ENCODE assay signal across 25 cellular contexts in genomic region chr12:13061377-13061776, GRCh38. TPM values are rescaled to one million over a fixed set of nuclear protein-coding genes. Genes with fewer than 3 reads are reported as not detected.
A peak's percentile ranks its signal among the peaks of the same experiment; 100 is the strongest.
DNase-seq lines count a peak whose midpoint lies in the region; TF ChIP-seq lines count a peak whose summit lies in the region.
"Had no signal": no experiment of that assay in that cellular context is flagged by ENCODE, and none has a peak within 500 bp of the region (broad histone marks: within the 10 kb centered on the region; RNA-seq: fewer than 3 reads in every experiment).

No MANE protein-coding gene starts in this region.

- H3K4me1 ChIP-seq in endodermal cell (ENCODE audit: control insufficient read depth, insufficient read depth, low read length) (peaks cover 11% of the 10 kb centered on the region), suprapubic skin (no peaks in the 10 kb centered on the region)

- in situ Hi-C loops in SK-MEL-5 (cut with HindIII; ENCODE audit: low pct_unique_long_range_greater_than_20kb, low sequenced_read_pairs), result no loop called here

- no peaks in the 10 kb centered on the region for H3K36me3 ChIP-seq in endodermal cell (ENCODE audit: control insufficient read depth, insufficient read depth, low read length)
- H3K36me3 ChIP-seq in suprapubic skin, result peaks cover 21% of the 10 kb centered on the region

- no peaks in the 10 kb centered on the region for H3K27me3 ChIP-seq in endodermal cell (ENCODE audit: control insufficient read depth, insufficient read depth, low read length, poor library complexity, severe bottlenecking)
- no peaks in the 10 kb centered on the region for H3K27me3 ChIP-seq in suprapubic skin
- H3K27me3 ChIP-seq: BLaER1 treated with 17β-estradiol and CSF1 and Interleukin-3, amounts not matched to agents 10 nM and 100 nM had no signal

- peak; percentile 73 for DNase-seq in CMK (ENCODE audit: low read depth)
- peak; percentile 44 for DNase-seq in SK-MEL-5 (ENCODE audit: low read depth, low spot score)
- DNase-seq in endodermal cell, result peak; percentile 65
- no peak for DNase-seq in suprapubic skin (ENCODE audit: low spot score in 2 of 2)
- DNase-seq in islet precursor cell, result no peak
- DNase-seq in NCI-H510A treated with DMSO at 0.1 percent for 48 hours (lab: John Stamatoyannopoulos, UW), result no peak
- DNase-seq in stimulated activated CD8-positive, alpha-beta memory T cell treated with anti-CD3 and anti-CD28 coated beads, Interleukin-4, amount 100 ng/mL, for 48 hours, result no peak
- DNase-seq: ACHN; Calu3; CD8-positive, alpha-beta T cell; DMS153; GM23248; KG1; NCI-H1105; NCI-H146; NCI-H2029; NCI-H345; NCI-H526; PC-3; SHP77 treated with DMSO at 0.1 percent for 48 hours had no signal

- H3K4me3 ChIP-seq in endodermal cell (ENCODE audit: low read length) (peak overlapping the region; percentile 51), suprapubic skin (no peak overlapping the region)
- H3K4me3 ChIP-seq: BLaER1 treated with 17β-estradiol and CSF1 and Interleukin-3, amounts not matched to agents 10 nM and 100 nM; GM23248; HAP-1 had no signal

- TF ChIP-seq CTCF in endodermal cell (conservative IDR thresholded peaks at IDR 0.05), result no peak
- no peak for TF ChIP-seq CTCF in suprapubic skin (IDR thresholded peaks at IDR 0.05)

- H3K9me3 ChIP-seq in endodermal cell (ENCODE audit: control insufficient read depth, low read length) (no peaks in the 10 kb centered on the region), suprapubic skin (no peaks in the 10 kb centered on the region)
- H3K9me3 ChIP-seq: BLaER1 treated with 17β-estradiol and CSF1 and Interleukin-3, amounts not matched to agents 10 nM and 100 nM; HAP-1 had no signal

- no peak for TF ChIP-seq POLR2A in suprapubic skin (IDR thresholded peaks at IDR 0.05)

- H3K4me3 Mint-ChIP-seq in endodermal cell, result no peak overlapping the region
- H3K4me3 Mint-ChIP-seq: CD8-positive, alpha-beta T cell had no signal

- 81 to 94% methylated on average over 5 of the region's 5 CpGs for WGBS in endodermal cell (ENCODE audit: insufficient coverage in 1 of 2, insufficient read length in 1 of 2), 2 experiments
- 82% methylated on average over 5 of the region's 5 CpGs for WGBS in suprapubic skin

- H3K4me1 Mint-ChIP-seq in endodermal cell, result peaks cover 39% of the 10 kb centered on the region

- H3K9me3 Mint-ChIP-seq in endodermal cell, result no peaks in the 10 kb centered on the region
- H3K9me3 Mint-ChIP-seq: CD8-positive, alpha-beta T cell had no signal

- peaks cover 8% of the 10 kb centered on the region for H3K27me3 Mint-ChIP-seq in endodermal cell (ENCODE audit: insufficient read depth)

- peak overlapping the region; percentile 2 for H3K27ac Mint-ChIP-seq in endodermal cell
- H3K27ac Mint-ChIP-seq: CD8-positive, alpha-beta T cell had no signal

- no peak overlapping the region for H3K27ac ChIP-seq in endodermal cell (ENCODE audit: low read depth, low read length)
- peak overlapping the region; percentile 19 for H3K27ac ChIP-seq in suprapubic skin
- H3K27ac ChIP-seq: BLaER1 treated with 17β-estradiol and CSF1 and Interleukin-3, amounts not matched to agents 10 nM and 100 nM; GM23248; HL-60; RWPE1 had no signal

- no peak overlapping the region for H3K9ac ChIP-seq in endodermal cell (ENCODE audit: extremely low read depth, low read length, poor library complexity, severe bottlenecking)
- H3K9ac ChIP-seq: BLaER1 treated with 17β-estradiol and CSF1 and Interleukin-3, amounts not matched to agents 10 nM and 100 nM; GM23248 had no signal

- H3K36me3 Mint-ChIP-seq in endodermal cell (ENCODE audit: low read depth), result peaks cover 15% of the 10 kb centered on the region

- no peak for TF ChIP-seq EP300 in suprapubic skin (IDR thresholded peaks at IDR 0.05)

RNA-seq across cellular contexts. Expression of gene FAM234B, which starts 17.2 kb away (rescaled TPM):
- total RNA-seq in SK-MEL-5 (2014; rRNA removed; shearing (Covaris generic)), result 14.4 and 15.6 TPM in 2 replicates
- polyA plus RNA-seq in SK-MEL-5 (2015; cell fraction: cytosol; rRNA removed), result 11.0 and 16.2 TPM in 2 replicates
- 6.6 and 10.5 TPM in 2 replicates for polyA plus RNA-seq in SK-MEL-5 (2015; cell fraction: nucleus; rRNA removed)
- total RNA-seq in endodermal cell (10 to 100 TPM; 20.8 to 32.0 TPM), suprapubic skin (10 to 100 TPM; 24.0 to 32.3 (median 27.8) TPM)
- polyA plus RNA-seq in endodermal cell (2013, experiment 1 of 2), result 21.3 TPM
- polyA plus RNA-seq in endodermal cell (2013, experiment 2 of 2), result 18.6 TPM

RNA-seq across cellular contexts. Expression of gene GSG1, which starts 42.1 kb away (rescaled TPM):
- total RNA-seq in SK-MEL-5 (2014; rRNA removed; shearing (Covaris generic)), result not detected in 2 replicates
- polyA plus RNA-seq in SK-MEL-5 (2015; cell fraction: cytosol; rRNA removed), result not detected in 2 replicates
- not detected in 2 replicates for polyA plus RNA-seq in SK-MEL-5 (2015; cell fraction: nucleus; rRNA removed)
- total RNA-seq in endodermal cell, result under 1 TPM in 1 of 2 donors, not detected in 1; 0.31 TPM
- 0.32 TPM for polyA plus RNA-seq in endodermal cell (2013, experiment 1 of 2)
- 0.12 TPM for polyA plus RNA-seq in endodermal cell (2013, experiment 2 of 2)
- total RNA-seq in suprapubic skin, result not detected
- total RNA-seq: Calu3; CD8-positive, alpha-beta T cell; HT-29 had no signal

Comparison
In these comparisons a context has a peak if more than half of its experiments do, and no peak if none do; other contexts are left out.
1. DNase-seq: peak in CMK (single experiment), SK-MEL-5 (single experiment) and endodermal cell (single experiment); none in suprapubic skin (0 of 2), islet precursor cell (single experiment), NCI-H510A treated with DMSO at 0.1 percent for 48 hours (single experiment) and stimulated activated CD8-positive, alpha-beta memory T cell treated with anti-CD3 and anti-CD28 coated beads, Interleukin-4, amount 100 ng/mL, for 48 hours (single experiment).